Comparison of ENCODE assay signal across 23 cellular contexts in genomic region chr5:79505138-79505537, GRCh38. TPM values are rescaled to one million over a fixed set of nuclear protein-coding genes. Genes with fewer than 3 reads are reported as not detected.
DNase-seq lines count a peak whose midpoint lies in the region; TF ChIP-seq lines count a peak whose summit lies in the region.
"Had no signal": no experiment of that assay in that cellular context is flagged by ENCODE, and none has a peak within 500 bp of the region (broad histone marks: within the 10 kb centered on the region; RNA-seq: fewer than 3 reads in every experiment).

No MANE protein-coding gene starts in this region.

- H3K27ac ChIP-seq in breast epithelium, result no peak overlapping the region
- H3K27ac ChIP-seq in trophoblast cell (ENCODE audit: low read depth, low read length), result no peak overlapping the region
- no peak overlapping the region for H3K27ac ChIP-seq in esophagus muscularis mucosa (replicated peaks in 1 of 4)
- H3K27ac ChIP-seq: BLaER1, SK-N-MC had no signal

- H2AFZ ChIP-seq in trophoblast cell (ENCODE audit: insufficient read depth, low read length, poor library complexity), result no peak overlapping the region

- no peak overlapping the region for H2BK5ac ChIP-seq in trophoblast cell (ENCODE audit: low read depth, low read length, poor library complexity)

- no peak overlapping the region for H4K8ac ChIP-seq in trophoblast cell (ENCODE audit: low read depth, low read length)

- H3K9me3 Mint-ChIP-seq in MCF 10A (ENCODE audit: unreplicated experiment), result no peaks in the 10 kb centered on the region
- H3K9me3 Mint-ChIP-seq: CD4-positive, alpha-beta T cell had no signal

- no peaks in the 10 kb centered on the region for H3K27me3 Mint-ChIP-seq in MCF 10A (ENCODE audit: insufficient read depth, unreplicated experiment)

- CTCF ChIA-PET in MCF 10A (lab: Yijun Ruan, JAX), result interaction anchor here (0.7 kb wide), 1 partner anchor 31 kb away, joined by 3 read pairs; no protein-coding TSS in a partner anchor

- intact Hi-C loops in MCF 10A (cut with micrococcal nuclease), result no loop called here
- intact Hi-C loops in breast epithelium (cut with DNase I; ENCODE audit: low total_unique reads), result no loop called here
- intact Hi-C loops in esophagus muscularis mucosa (cut with DNase I), result no loop called here

- TF ChIP-seq POLR2A in breast epithelium (IDR thresholded peaks at IDR 0.05), result no peak
- no peak for TF ChIP-seq POLR2A in esophagus muscularis mucosa (IDR thresholded peaks at IDR 0.05; ENCODE audit: low read depth)

- H3K4me1 ChIP-seq in breast epithelium (no peaks in the 10 kb centered on the region), trophoblast cell (ENCODE audit: control insufficient read depth in 1 of 2, insufficient read depth in 2 of 2, low read length in 2 of 2) (peaks cover 0 to 3% of the 10 kb centered on the region in 2 experiments), esophagus muscularis mucosa (peaks cover 4 to 35% (median 33%) of the 10 kb centered on the region in 4 donors)

- no peak for TF ChIP-seq CTCF in MCF 10A (IDR thresholded peaks at IDR 0.05; ENCODE audit: unreplicated experiment)
- TF ChIP-seq CTCF in breast epithelium (IDR thresholded peaks at IDR 0.05), result no peak
- no peak for TF ChIP-seq CTCF in esophagus muscularis mucosa (IDR thresholded peaks at IDR 0.05)

- no peak overlapping the region for H3K4me2 ChIP-seq in trophoblast cell (ENCODE audit: low read length)
- H3K4me2 ChIP-seq: BLaER1 had no signal

- peak overlapping the region; percentile 37 for H3K27ac Mint-ChIP-seq in MCF 10A (ENCODE audit: low read depth, unreplicated experiment)
- H3K27ac Mint-ChIP-seq: CD4-positive, alpha-beta T cell; T-helper 17 cell had no signal

- H3K36me3 ChIP-seq in breast epithelium (no peaks in the 10 kb centered on the region), trophoblast cell (ENCODE audit: control insufficient read depth in 1 of 2, insufficient read depth in 2 of 2, low read length in 2 of 2) (peaks cover 0 to 2% of the 10 kb centered on the region in 2 experiments), esophagus muscularis mucosa (no peaks in the 10 kb centered on the region)
- H3K36me3 ChIP-seq: HAP-1 had no signal

- DNase-seq in MCF 10A (ENCODE audit: unreplicated experiment) (no peak), breast epithelium (ENCODE audit: low spot score in 2 of 2) (no peak), KBM-7 (peak; percentile 28), SK-MEL-5 (ENCODE audit: low read depth, low spot score) (peak; percentile 12), trophoblast cell (no peak), esophagus muscularis mucosa (ENCODE audit: extremely low spot score) (no peak), NCI-H526 (lab: John Stamatoyannopoulos, UW) (no peak)
- no peak for DNase-seq in effector CD8-positive, alpha-beta T cell (lab: John Stamatoyannopoulos, UW)
- DNase-seq: CD4-positive, alpha-beta T cell; DMS79 treated with DMSO at 0.1 percent for 48 hours; GF-D8; NCI-H1105; NCI-H146; NCI-H1930; NCI-H2107; NCI-H524; NCI-H774; SHP77 treated with DMSO at 0.1 percent for 48 hours; SW 1271; T-helper 17 cell had no signal

- H3K4me3 Mint-ChIP-seq in MCF 10A (ENCODE audit: unreplicated experiment), result no peak overlapping the region
- H3K4me3 Mint-ChIP-seq: CD4-positive, alpha-beta T cell; T-helper 17 cell had no signal

- no peaks in the 10 kb centered on the region for H3K9me3 ChIP-seq in breast epithelium
- no peaks in the 10 kb centered on the region for H3K9me3 ChIP-seq in trophoblast cell (ENCODE audit: insufficient read depth, low read depth, low read length)
- H3K9me3 ChIP-seq in esophagus muscularis mucosa, result no peaks in the 10 kb centered on the region
- H3K9me3 ChIP-seq: HAP-1 had no signal

- no peak overlapping the region for H3K4ac ChIP-seq in trophoblast cell (ENCODE audit: low read depth, low read length)

- peaks cover 33% of the 10 kb centered on the region for H3K4me1 Mint-ChIP-seq in MCF 10A (ENCODE audit: insufficient read depth, unreplicated experiment)

- no TSS peak for BruUV-seq in MCF 10A (replicated peaks; lab: Mats Ljungman, UMichigan)

- no peak overlapping the region for H2BK12ac ChIP-seq in trophoblast cell (ENCODE audit: low read length)

- POLR2A ChIA-PET in MCF 10A (lab: Yijun Ruan, JAX), result interaction anchor here (1.1 to 13.3 kb wide), 2 partner anchors 7 to 10 kb away, joined by 8 to 235 read pairs; partner anchors contain the start of gene HOMER1

- peaks cover 2% of the 10 kb centered on the region for H3K79me2 ChIP-seq in trophoblast cell (ENCODE audit: control insufficient read depth, insufficient read depth, low read length, poor library complexity)

- in situ Hi-C loops in KBM-7 (cut with MboI; ENCODE audit: low pct_unique_long_range_greater_than_20kb, low sequenced_read_pairs), result no loop called here
- in situ Hi-C loops in SK-MEL-5 (cut with HindIII; ENCODE audit: low pct_unique_long_range_greater_than_20kb, low sequenced_read_pairs), result no loop called here

- TF ChIP-seq EP300 in esophagus muscularis mucosa (IDR thresholded peaks at IDR 0.05), result no peak

- no peak overlapping the region for H2AK5ac ChIP-seq in trophoblast cell (ENCODE audit: low read length)

- H3K4me3 ChIP-seq in breast epithelium, result no peak overlapping the region
- H3K4me3 ChIP-seq in trophoblast cell (ENCODE audit: low read depth, low read length), result no peak overlapping the region
- H3K4me3 ChIP-seq in esophagus muscularis mucosa, result no peak overlapping the region
- H3K4me3 ChIP-seq: BLaER1, HAP-1, SK-N-MC had no signal

- H3K27me3 ChIP-seq in breast epithelium (no peaks in the 10 kb centered on the region), trophoblast cell (ENCODE audit: insufficient read depth, low read length) (no peaks in the 10 kb centered on the region), esophagus muscularis mucosa (no peaks in the 10 kb centered on the region)
- H3K27me3 ChIP-seq: BLaER1 had no signal

- H3K23ac ChIP-seq in trophoblast cell (ENCODE audit: low read length), result no peak overlapping the region

- H3K9ac ChIP-seq in trophoblast cell (ENCODE audit: low read length), result no peak overlapping the region
- H3K9ac ChIP-seq: BLaER1 had no signal

- WGBS in trophoblast cell (ENCODE audit: extremely low coverage, insufficient coverage, insufficient read length), result no CpG with 5 or more reads among the region's 1 CpG
- WGBS in esophagus muscularis mucosa, result 100% methylated on average over 1 of the region's 1 CpG

- H3K79me1 ChIP-seq in trophoblast cell (ENCODE audit: low read length), result no peaks in the 10 kb centered on the region

- H3K36me3 Mint-ChIP-seq in MCF 10A (ENCODE audit: insufficient read depth, unreplicated experiment), result no peaks in the 10 kb centered on the region

- H3K14ac ChIP-seq in trophoblast cell (ENCODE audit: low read length), result no peak overlapping the region

- H4K91ac ChIP-seq in trophoblast cell (ENCODE audit: low read depth, low read length), result no peak overlapping the region

- H2BK120ac ChIP-seq in trophoblast cell (ENCODE audit: insufficient read depth, low read length, poor library complexity), result no peak overlapping the region

- no peak overlapping the region for H4K12ac ChIP-seq in trophoblast cell (ENCODE audit: low read depth, low read length)

- H3K18ac ChIP-seq in trophoblast cell (ENCODE audit: low read length), result peak overlapping the region; percentile 65

RNA-seq across cellular contexts. Expression of gene HOMER1, which starts 8.8 kb away (rescaled TPM):
- total RNA-seq in MCF 10A (2022), result 17.2 and 17.3 TPM in 2 replicates
- 10 to 100 TPM in 2 of 3 donors, 1 to 10 TPM in 1; 3.2 to 26.2 (median 18.7) TPM for total RNA-seq in breast epithelium
- total RNA-seq in SK-MEL-5 (2014; rRNA removed; shearing (Covaris generic)), result 12.6 and 13.7 TPM in 2 replicates
- 7.5 and 10.0 TPM in 2 replicates for polyA plus RNA-seq in SK-MEL-5 (2015; cell fraction: cytosol; rRNA removed)
- 2.6 and 2.8 TPM in 2 replicates for polyA plus RNA-seq in SK-MEL-5 (2015; cell fraction: nucleus; rRNA removed)
- 19.5 and 20.6 TPM in 2 replicates for polyA plus RNA-seq in trophoblast cell (2013)
- 10 to 100 TPM; 11.2 to 19.5 (median 19.3) TPM for total RNA-seq in esophagus muscularis mucosa

Comparison
In these comparisons a context has a peak if more than half of its experiments do, and no peak if none do; other contexts are left out.
1. DNase-seq: peak in KBM-7 (single experiment) and SK-MEL-5 (single experiment); none in MCF 10A (single experiment), breast epithelium (0 of 2), trophoblast cell (0 of 2), esophagus muscularis mucosa (single experiment), effector CD8-positive, alpha-beta T cell (single experiment) and NCI-H526 (0 of 2).